In the genomic region with DNA sequence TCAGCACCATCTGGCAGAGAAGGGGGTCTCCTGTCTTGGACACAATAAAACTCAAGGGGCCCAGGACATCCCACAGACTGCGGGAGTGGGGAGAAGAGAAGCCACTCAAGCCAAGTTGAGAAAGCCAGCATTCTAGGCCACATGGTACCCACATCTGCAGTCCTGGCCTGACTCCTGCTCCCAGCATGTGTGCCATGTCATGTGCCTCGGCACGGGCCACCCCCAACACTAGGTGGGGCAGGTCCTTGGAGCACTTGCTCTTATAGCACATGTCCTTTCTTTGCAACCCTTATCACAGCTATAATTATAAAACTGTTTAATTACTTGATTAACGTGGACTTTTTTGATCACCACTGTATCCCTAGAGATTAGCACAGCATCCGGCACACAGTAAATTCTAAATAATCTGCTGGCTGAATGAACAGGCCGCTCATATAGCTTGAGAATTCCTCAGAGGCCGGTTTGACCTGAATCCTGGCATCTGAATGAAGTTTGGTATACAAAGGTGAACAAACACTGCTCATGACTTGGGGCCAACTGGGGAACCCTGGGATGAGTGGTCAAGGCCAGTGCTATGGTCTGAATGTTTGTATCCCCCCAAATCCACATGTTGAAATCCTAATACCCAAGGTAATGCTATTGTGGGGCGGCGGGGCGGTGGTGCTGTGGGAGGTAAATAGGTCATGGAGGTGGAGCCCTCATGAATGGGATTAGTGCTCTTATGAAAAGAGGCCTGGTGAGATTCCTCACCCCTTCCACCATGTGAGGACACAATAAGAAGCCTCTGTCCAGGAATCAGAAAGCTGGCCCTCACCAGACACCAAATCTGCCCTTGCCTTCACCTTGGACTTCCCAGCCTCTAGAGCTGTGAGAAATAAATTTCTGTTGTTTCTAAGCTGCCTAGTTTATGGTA, we compare ENCODE assay signal across 12 cellular contexts. TPM values are rescaled to one million over a fixed set of nuclear protein-coding genes. Genes with fewer than 3 reads are reported as not detected.
DNase-seq lines count a peak whose midpoint lies in the region; ATAC-seq and TF ChIP-seq lines count a peak whose summit lies in the region.
"Had no signal": no experiment of that assay in that cellular context is flagged by ENCODE, and none has a peak within 500 bp of the region (broad histone marks: within the 10 kb centered on the region; RNA-seq: fewer than 3 reads in every experiment).

No MANE protein-coding gene starts in this region.

- CTCF ChIA-PET in RWPE1 (lab: Yijun Ruan, JAX): interaction anchor here (0.6 to 1.2 kb wide), 2 partner anchors 18 to 776 kb away, joined by 3 to 4 read pairs; no protein-coding TSS in a partner anchor

- WGBS in thymus: 90% methylated on average over 10 of the region's 10 CpGs
- 65% methylated on average over 10 of the region's 10 CpGs for WGBS in suprapubic skin

- TF ChIP-seq CTCF in right atrium auricular region (IDR thresholded peaks at IDR 0.05) (no peak), RWPE1 (conservative IDR thresholded peaks at IDR 0.05; ENCODE audit: low read depth) (no peak), suprapubic skin (IDR thresholded peaks at IDR 0.05) (no peak)

- peak overlapping the region; percentile 19 to 50 for H3K27ac ChIP-seq in right atrium auricular region
- H3K27ac ChIP-seq in RWPE1: peak overlapping the region; percentile 44
- peak overlapping the region; percentile 21 for H3K27ac ChIP-seq in thymus (ENCODE audit: low read depth)
- H3K27ac ChIP-seq in suprapubic skin: no peak overlapping the region

- no peaks in the 10 kb centered on the region for H3K27me3 ChIP-seq in right atrium auricular region
- no peaks in the 10 kb centered on the region for H3K27me3 ChIP-seq in thymus (ENCODE audit: control insufficient read depth, insufficient read depth)
- H3K27me3 ChIP-seq in suprapubic skin: no peaks in the 10 kb centered on the region

- no peak overlapping the region for H3K4me3 ChIP-seq in right atrium auricular region
- no peak overlapping the region for H3K4me3 ChIP-seq in thymus (ENCODE audit: low read length)
- H3K4me3 ChIP-seq in suprapubic skin: no peak overlapping the region

- TF ChIP-seq POLR2A in suprapubic skin (IDR thresholded peaks at IDR 0.05): no peak

- H3K36me3 ChIP-seq in right atrium auricular region: peaks cover 18% of the 10 kb centered on the region
- H3K36me3 ChIP-seq in thymus (ENCODE audit: control insufficient read depth, insufficient read depth): peaks cover 4% of the 10 kb centered on the region
- no peaks in the 10 kb centered on the region for H3K36me3 ChIP-seq in suprapubic skin

- H3K4me1 ChIP-seq in right atrium auricular region (peaks cover 0 to 62% of the 10 kb centered on the region in 2 donors), thymus (ENCODE audit: control insufficient read depth, insufficient read depth, low read length) (peaks cover 8% of the 10 kb centered on the region), suprapubic skin (peaks cover 49% of the 10 kb centered on the region)

- DNase-seq in right atrium auricular region (ENCODE audit: low spot score) (no peak), left ventricle myocardium superior (no peak), RWPE1 (ENCODE audit: low spot score) (no peak), globus pallidus (ENCODE audit: low spot score) (peak; percentile 24), EL (no peak), suprapubic skin (ENCODE audit: low spot score in 2 of 2) (no peak)
- DNase-seq: immature natural killer cell; NCI-H187 treated with DMSO at 0.1 percent for 48 hours; NCI-H526; stimulated activated CD4-positive, alpha-beta T cell treated with anti-CD3 and anti-CD28 coated beads, Interleukin-1b, Interleukin-23, amount 100 ng/mL, for 48 hours had no signal

- H3K9me3 ChIP-seq in right atrium auricular region (no peaks in the 10 kb centered on the region), thymus (ENCODE audit: control insufficient read depth) (no peaks in the 10 kb centered on the region), suprapubic skin (no peaks in the 10 kb centered on the region)

- POLR2A ChIA-PET in RWPE1 (lab: Yijun Ruan, JAX; ENCODE audit: low non-redundant PET): no interaction called here

- intact Hi-C loops in left ventricle myocardium superior (cut with micrococcal nuclease): no loop called here

- TF ChIP-seq EP300 in suprapubic skin (IDR thresholded peaks at IDR 0.05): no peak

- no peak for ATAC-seq in left ventricle myocardium superior
- no peak for ATAC-seq in HG03097 (IDR thresholded peaks at IDR 0.05; ENCODE audit: low FRiP score, unreplicated experiment)

RNA-seq across cellular contexts. Expression of a gene that starts 6.6 kb away (rescaled TPM):
- 10 to 100 TPM; 18.6 to 18.7 TPM for total RNA-seq in right atrium auricular region
- total RNA-seq in left ventricle myocardium superior: 32.3 TPM
- polyA plus RNA-seq in thymus: 17.5 TPM
- 10 to 100 TPM in 1 of 4 donors, 1 to 10 TPM in 3; 8.2 to 12.2 (median 8.8) TPM for total RNA-seq in suprapubic skin

RNA-seq across cellular contexts. Expression of a gene that starts 21.3 kb away (rescaled TPM):
- 1 to 10 TPM; 1.8 to 2.0 TPM for total RNA-seq in right atrium auricular region
- 2.7 TPM for total RNA-seq in left ventricle myocardium superior
- 7.0 TPM for polyA plus RNA-seq in thymus
- 1 to 10 TPM; 3.7 to 5.9 (median 4.5) TPM for total RNA-seq in suprapubic skin
